8 cellular contexts compared by ENCODE assay signal in genomic region chr17:47970725-47971511, GRCh38. TPM values are rescaled to one million over a fixed set of nuclear protein-coding genes. Genes with fewer than 3 reads are reported as not detected.
DNase-seq lines count a peak whose midpoint lies in the region; ATAC-seq, FAIRE-seq and TF ChIP-seq lines count a peak whose summit lies in the region.

A gene with protein sequence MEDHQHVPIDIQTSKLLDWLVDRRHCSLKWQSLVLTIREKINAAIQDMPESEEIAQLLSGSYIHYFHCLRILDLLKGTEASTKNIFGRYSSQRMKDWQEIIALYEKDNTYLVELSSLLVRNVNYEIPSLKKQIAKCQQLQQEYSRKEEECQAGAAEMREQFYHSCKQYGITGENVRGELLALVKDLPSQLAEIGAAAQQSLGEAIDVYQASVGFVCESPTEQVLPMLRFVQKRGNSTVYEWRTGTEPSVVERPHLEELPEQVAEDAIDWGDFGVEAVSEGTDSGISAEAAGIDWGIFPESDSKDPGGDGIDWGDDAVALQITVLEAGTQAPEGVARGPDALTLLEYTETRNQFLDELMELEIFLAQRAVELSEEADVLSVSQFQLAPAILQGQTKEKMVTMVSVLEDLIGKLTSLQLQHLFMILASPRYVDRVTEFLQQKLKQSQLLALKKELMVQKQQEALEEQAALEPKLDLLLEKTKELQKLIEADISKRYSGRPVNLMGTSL (plus strand): TSS chr17:47971113. CDS start chr17:47971147, 34 bp downstream.

- peak within 1 kb of the TSS; percentile 73 to 91 for H3K27ac ChIP-seq in coronary artery

- peaks cover 17% of the 10 kb centered on the region for H3K36me3 Mint-ChIP-seq in activated CD4-positive, alpha-beta T cell treated with anti-CD3 and anti-CD28 coated beads, Interleukin-2, amount 10 ng/mL, durations not matched to agents 24 days and 14 days (ENCODE audit: low read depth)

- H3K9me3 Mint-ChIP-seq in activated CD4-positive, alpha-beta T cell treated with anti-CD3 and anti-CD28 coated beads, Interleukin-2, amount 10 ng/mL, durations not matched to agents 24 days and 14 days: no peaks in the 10 kb centered on the region

- peak within 1 kb of the TSS; percentile 72 for H3K4me3 ChIP-seq in BJ (ENCODE audit: low read depth, low read length)
- peak within 1 kb of the TSS; percentile 89 for H3K4me3 ChIP-seq in coronary artery

- POLR2A ChIA-PET in BJ (lab: Charles Lee): interaction anchor here (0.6 to 1.7 kb wide), 4 partner anchors 29 to 1116 kb away, joined by 3 to 18 read pairs (median 9); partner anchors contain the start of genes NFE2L1 and PNPO

- TF ChIP-seq CTCF in BJ (IDR thresholded peaks at IDR 0.05; ENCODE audit: insufficient read depth, low read depth, low read length) (peak; percentile 94), coronary artery (IDR thresholded peaks at IDR 0.05) (peak; percentile 90)

- H3K36me3 ChIP-seq in BJ (ENCODE audit: control insufficient read depth, insufficient read depth, low read length): peaks cover 8% of the 10 kb centered on the region

- DNase-seq in BJ (ENCODE audit: low read depth): peak; percentile 91
- DNase-seq in GM19239 (ENCODE audit: insufficient read length, low spot score): peak; percentile 92
- peak; percentile 99 to 100 for DNase-seq in NCI-H526 (lab: John Stamatoyannopoulos, UW)
- DNase-seq in activated CD4-positive, alpha-beta T cell treated with anti-CD3 and anti-CD28 coated beads, Interleukin-2, amount 10 ng/mL, durations not matched to agents 24 days and 14 days: peak; percentile 100
- peak; percentile 99 for DNase-seq in coronary artery (ENCODE audit: low spot score)
- peak; percentile 100 for DNase-seq in left colon
- peak; percentile 100 for DNase-seq in stimulated activated CD4-positive, alpha-beta T cell treated with anti-CD3 and anti-CD28 coated beads, Interleukin-2, amount 100 ng/mL, for 24 hours

- peak; percentile 95 for ATAC-seq in HG03460 (IDR thresholded peaks at IDR 0.05; ENCODE audit: unreplicated experiment)
- peak; percentile 74 for ATAC-seq in left colon

- intact Hi-C loops in activated CD4-positive, alpha-beta T cell treated with anti-CD3 and anti-CD28 coated beads, Interleukin-2, amount 10 ng/mL, durations not matched to agents 24 days and 14 days (cut with micrococcal nuclease): loop anchor here (1.0 to 2.0 kb wide), 5 partner anchors 22 to 130 kb away; partner anchors contain the start of genes NFE2L1, PNPO and SCRN2
- intact Hi-C loops in left colon (cut with DNase I, micrococcal nuclease): no loop called here

- peaks cover 22% of the 10 kb centered on the region for H3K4me1 Mint-ChIP-seq in activated CD4-positive, alpha-beta T cell treated with anti-CD3 and anti-CD28 coated beads, Interleukin-2, amount 10 ng/mL, durations not matched to agents 24 days and 14 days

- peak; percentile 99 for FAIRE-seq in GM19239 (lab: Jason Lieb, UNC)

- peak within 1 kb of the TSS; percentile 93 for H3K4me3 Mint-ChIP-seq in activated CD4-positive, alpha-beta T cell treated with anti-CD3 and anti-CD28 coated beads, Interleukin-2, amount 10 ng/mL, durations not matched to agents 24 days and 14 days

- no peaks in the 10 kb centered on the region for H3K27me3 ChIP-seq in BJ (ENCODE audit: control insufficient read depth, insufficient read depth, low read length)

- CTCF ChIA-PET in BJ (lab: Yijun Ruan, JAX): interaction anchor here (0.6 to 30.9 kb wide), 30 partner anchors 9 to 136 kb away, joined by 3 to 575 read pairs (median 4); partner anchors contain the start of genes PNPO, PRR15L and SCRN2

- no peaks in the 10 kb centered on the region for H3K27me3 Mint-ChIP-seq in activated CD4-positive, alpha-beta T cell treated with anti-CD3 and anti-CD28 coated beads, Interleukin-2, amount 10 ng/mL, durations not matched to agents 24 days and 14 days

- H3K27ac Mint-ChIP-seq in activated CD4-positive, alpha-beta T cell treated with anti-CD3 and anti-CD28 coated beads, Interleukin-2, amount 10 ng/mL, durations not matched to agents 24 days and 14 days: peak within 1 kb of the TSS; percentile 93

RNA-seq across cellular contexts. Expression of the gene that starts here (rescaled TPM):
- polyA plus RNA-seq in BJ (2011; rRNA removed): 76.6 and 98.1 TPM in 2 replicates
- polyA minus RNA-seq in BJ (2011; rRNA and poly(A)+ RNA removed): 38.6 and 66.7 TPM in 2 replicates
- 192 and 202 TPM in 2 replicates for total RNA-seq in activated CD4-positive, alpha-beta T cell treated with anti-CD3 and anti-CD28 coated beads, Interleukin-2, amount 10 ng/mL, durations not matched to agents 24 days and 14 days
- 100 to 1,000 TPM; 136 to 187 TPM for total RNA-seq in left colon

Comparison
In these comparisons a context has a peak if more than half of its experiments do, and no peak if none do; other contexts are left out.
1. Peak in every context shown above with its lines: DNase-seq, ATAC-seq, H3K4me3 ChIP-seq and H3K27ac ChIP-seq.